20 cellular contexts compared by ENCODE assay signal in genomic region chr3:106587581-106587980, GRCh38.
DNase-seq lines count a peak whose midpoint lies in the region; ATAC-seq and TF ChIP-seq lines count a peak whose summit lies in the region.
"Had no signal": no experiment of that assay in that cellular context is flagged by ENCODE, and none has a peak within 500 bp of the region (broad histone marks: within the 10 kb centered on the region; RNA-seq: fewer than 3 reads in every experiment).

No MANE protein-coding gene starts in this region.

- no peak for DNase-seq in MCF 10A (ENCODE audit: unreplicated experiment)
- no peak for DNase-seq in breast epithelium (ENCODE audit: low spot score in 2 of 2)
- peak; percentile 12 for DNase-seq in choroid plexus epithelial cell (ENCODE audit: low read depth)
- DNase-seq in glomerular visceral epithelial cell (ENCODE audit: extremely low spot score), result peak; percentile 12
- DNase-seq in COLO829 (ENCODE audit: low spot score), result no peak
- no peak for DNase-seq in DMS153 (lab: John Stamatoyannopoulos, UW)
- DNase-seq: AML-193; CD4-positive, alpha-beta T cell; DMS53; DND-41; EL; GOT3; H7; HFFc6 had no signal

- no peaks in the 10 kb centered on the region for H3K9me3 Mint-ChIP-seq in MCF 10A (ENCODE audit: unreplicated experiment)
- H3K9me3 Mint-ChIP-seq: CD4-positive, alpha-beta T cell; HFFc6 had no signal

- no peaks in the 10 kb centered on the region for H3K36me3 Mint-ChIP-seq in MCF 10A (ENCODE audit: insufficient read depth, unreplicated experiment)

- CTCF ChIA-PET in MCF 10A (lab: Yijun Ruan, JAX), result no interaction called here

- H3K36me3 ChIP-seq in breast epithelium, result no peaks in the 10 kb centered on the region

- H3K27me3 Mint-ChIP-seq in MCF 10A (ENCODE audit: insufficient read depth, unreplicated experiment), result no peaks in the 10 kb centered on the region
- H3K27me3 Mint-ChIP-seq: CD4-positive, alpha-beta T cell had no signal

- no peak overlapping the region for H3K27ac ChIP-seq in breast epithelium
- H3K27ac ChIP-seq: 22Rv1, A549, C4-2B had no signal

- peak overlapping the region; percentile 66 for H3K27ac Mint-ChIP-seq in MCF 10A (ENCODE audit: low read depth, unreplicated experiment)
- H3K27ac Mint-ChIP-seq: CD4-positive, alpha-beta T cell; HFFc6 had no signal

- TF ChIP-seq CTCF in MCF 10A (IDR thresholded peaks at IDR 0.05; ENCODE audit: unreplicated experiment) (no peak), breast epithelium (IDR thresholded peaks at IDR 0.05) (no peak), choroid plexus epithelial cell (conservative IDR thresholded peaks at IDR 0.05; ENCODE audit: low read depth, low read length) (no peak)

- H3K4me1 Mint-ChIP-seq in MCF 10A (ENCODE audit: insufficient read depth, unreplicated experiment), result peaks cover 21% of the 10 kb centered on the region

- H3K4me1 ChIP-seq in breast epithelium, result no peaks in the 10 kb centered on the region
- H3K4me1 ChIP-seq: A549 had no signal

- ATAC-seq in activated CD4-positive, CD25-positive, alpha-beta regulatory T cell treated with anti-CD3 and anti-CD28 coated beads, Interleukin-2, amount 50 U/mL, for 24 hours, result no peak
- ATAC-seq: A549, GM12878, HCT116 had no signal

- H3K4me3 ChIP-seq in breast epithelium (no peak overlapping the region), choroid plexus epithelial cell (ENCODE audit: low read depth, low read length) (no peak overlapping the region)
- H3K4me3 ChIP-seq: A549, GM12878 had no signal

- no TSS peak for BruUV-seq in MCF 10A (replicated peaks; lab: Mats Ljungman, UMichigan)

- no peak overlapping the region for H3K4me3 Mint-ChIP-seq in MCF 10A (ENCODE audit: unreplicated experiment)
- H3K4me3 Mint-ChIP-seq: CD4-positive, alpha-beta T cell; HFFc6 had no signal

- no peak for TF ChIP-seq POLR2A in breast epithelium (IDR thresholded peaks at IDR 0.05)

- H3K27me3 ChIP-seq in breast epithelium, result no peaks in the 10 kb centered on the region

- intact Hi-C loops in MCF 10A (cut with micrococcal nuclease) (no loop called here), breast epithelium (cut with DNase I; ENCODE audit: low total_unique reads) (no loop called here)

- POLR2A ChIA-PET in MCF 10A (lab: Yijun Ruan, JAX), result interaction anchor here (0.6 to 1.6 kb wide), 3 partner anchors 16 to 719 kb away, joined by 3 to 5 read pairs (median 4); no protein-coding TSS in a partner anchor

- H3K9me3 ChIP-seq in breast epithelium, result no peaks in the 10 kb centered on the region
- H3K9me3 ChIP-seq: A549 had no signal

Comparison
In these comparisons a context has a peak if more than half of its experiments do, and no peak if none do; other contexts are left out.
1. DNase-seq: peak in choroid plexus epithelial cell (single experiment) and glomerular visceral epithelial cell (single experiment); none in MCF 10A (single experiment), breast epithelium (0 of 2), COLO829 (single experiment) and DMS153 (single experiment).